11 cellular contexts compared by ENCODE assay signal in genomic region chrX:21996872-21997271, GRCh38. TPM values are rescaled to one million over a fixed set of nuclear protein-coding genes. Genes with fewer than 3 reads are reported as not detected.
DNase-seq lines count a peak whose midpoint lies in the region; ATAC-seq and TF ChIP-seq lines count a peak whose summit lies in the region.
"Had no signal": no experiment of that assay in that cellular context is flagged by ENCODE, and none has a peak within 500 bp of the region (broad histone marks: within the 10 kb centered on the region; RNA-seq: fewer than 3 reads in every experiment).

No MANE protein-coding gene starts in this region.

- no peaks in the 10 kb centered on the region for H3K27me3 ChIP-seq in DND-41 (ENCODE audit: insufficient read depth, low read length, poor library complexity)
- no peaks in the 10 kb centered on the region for H3K27me3 ChIP-seq in WERI-Rb-1 (ENCODE audit: insufficient read depth, low read depth, severe bottlenecking)

- peaks cover 10 to 16% of the 10 kb centered on the region in 2 donors for H3K4me1 Mint-ChIP-seq in natural killer cell treated with Interleukin-12 subunit alpha and Interleukin-12 subunit beta and Interleukin-15 and Interleukin-18, amount 100 ng/mL, for 72 hours (ENCODE audit: low read depth in 2 of 2)

- H3K4me3 Mint-ChIP-seq in natural killer cell treated with Interleukin-12 subunit alpha and Interleukin-12 subunit beta and Interleukin-15 and Interleukin-18, amount 100 ng/mL, for 72 hours, result no peak overlapping the region
- H3K4me3 Mint-ChIP-seq: neural crest cell had no signal

- no peak overlapping the region for H3K4me2 ChIP-seq in DND-41 (ENCODE audit: insufficient read depth, low read length)

- no peaks in the 10 kb centered on the region for H3K79me2 ChIP-seq in DND-41 (ENCODE audit: insufficient read depth, low read length)

- peak overlapping the region; percentile 77 to 89 for H3K27ac Mint-ChIP-seq in natural killer cell treated with Interleukin-12 subunit alpha and Interleukin-12 subunit beta and Interleukin-15 and Interleukin-18, amount 100 ng/mL, for 72 hours

- no peaks in the 10 kb centered on the region for H4K20me1 ChIP-seq in DND-41 (ENCODE audit: insufficient read depth, low read length)

- H3K36me3 Mint-ChIP-seq in natural killer cell treated with Interleukin-12 subunit alpha and Interleukin-12 subunit beta and Interleukin-15 and Interleukin-18, amount 100 ng/mL, for 72 hours, result no peaks in the 10 kb centered on the region

- H3K4me3 ChIP-seq in DND-41 (ENCODE audit: low read depth in 1 of 2, low read length in 2 of 2) (no peak overlapping the region), WERI-Rb-1 (ENCODE audit: low read depth, low read length) (no peak overlapping the region)

- no peak for DNase-seq in DND-41
- peak; percentile 52 for DNase-seq in NCI-H226
- DNase-seq in caudate nucleus (lab: John Stamatoyannopoulos, UW), result peak in 1 of 61 donors; percentile 9
- no peak for DNase-seq in natural killer cell treated with Interleukin-12 subunit alpha and Interleukin-12 subunit beta and Interleukin-15 and Interleukin-18, amount 100 ng/mL, for 72 hours (ENCODE audit: low spot score)
- DNase-seq in WERI-Rb-1, result no peak
- no peak for DNase-seq in superior temporal gyrus (ENCODE audit: extremely low spot score)
- DNase-seq: activated CD8-positive, alpha-beta memory T cell treated with anti-CD3 and anti-CD28 coated beads, Interleukin-2, amount 50 U/mL, for 48 hours; NCI-H82 had no signal

- ATAC-seq in DND-41 (ENCODE audit: insufficient read depth, low read depth) (peak; percentile 56; the same call in 2 of the 3 replicates), GM21447 (IDR thresholded peaks at IDR 0.05; ENCODE audit: unreplicated experiment) (no peak), GM18520 (IDR thresholded peaks at IDR 0.05; ENCODE audit: unreplicated experiment) (no peak)
- ATAC-seq in natural killer cell treated with Interleukin-12 subunit alpha and Interleukin-12 subunit beta and Interleukin-15 and Interleukin-18, amount 100 ng/mL, for 72 hours, result peak; percentile 89 to 91

- peaks cover 20% of the 10 kb centered on the region for H3K36me3 ChIP-seq in DND-41 (ENCODE audit: insufficient read depth, low read length)
- H3K36me3 ChIP-seq in WERI-Rb-1, result peaks cover 3% of the 10 kb centered on the region

- H3K9me3 Mint-ChIP-seq in natural killer cell treated with Interleukin-12 subunit alpha and Interleukin-12 subunit beta and Interleukin-15 and Interleukin-18, amount 100 ng/mL, for 72 hours, result peaks cover 3% of the 10 kb centered on the region

- no peaks in the 10 kb centered on the region for H3K27me3 Mint-ChIP-seq in natural killer cell treated with Interleukin-12 subunit alpha and Interleukin-12 subunit beta and Interleukin-15 and Interleukin-18, amount 100 ng/mL, for 72 hours

- no peaks in the 10 kb centered on the region for H3K9me3 ChIP-seq in DND-41 (ENCODE audit: insufficient read depth, low read length, severe bottlenecking)
- H3K9me3 ChIP-seq in WERI-Rb-1 (ENCODE audit: severe bottlenecking), result no peaks in the 10 kb centered on the region

- H3K9ac ChIP-seq in DND-41 (ENCODE audit: low read depth, low read length), result no peak overlapping the region

- no peak overlapping the region for H3K27ac ChIP-seq in DND-41 (ENCODE audit: low read length)
- peak overlapping the region; percentile 18 for H3K27ac ChIP-seq in caudate nucleus (ENCODE audit: low read depth, low read length)
- no peak overlapping the region for H3K27ac ChIP-seq in WERI-Rb-1

- no peaks in the 10 kb centered on the region for H3K4me1 ChIP-seq in DND-41 (ENCODE audit: insufficient read depth, low read length)

- TF ChIP-seq CTCF in DND-41 (IDR thresholded peaks at IDR 0.05; ENCODE audit: borderline replicate concordance, extremely low read depth, low read length, poor library complexity, severe bottlenecking), result no peak
- TF ChIP-seq CTCF in WERI-Rb-1 (IDR thresholded peaks at IDR 0.05; ENCODE audit: low read depth, low read length), result no peak

- no peak overlapping the region for H2AFZ ChIP-seq in DND-41 (ENCODE audit: low read depth, low read length)

RNA-seq across cellular contexts. Expression of gene PHEX, which starts 35.3 kb away (rescaled TPM):
- under 1 TPM; 0.10 to 0.45 TPM for total RNA-seq in natural killer cell treated with Interleukin-12 subunit alpha and Interleukin-12 subunit beta and Interleukin-15 and Interleukin-18, amount 100 ng/mL, for 72 hours

RNA-seq across cellular contexts. Expression of gene SMS, which starts 56.4 kb away (rescaled TPM):
- 100 to 1,000 TPM; 119 to 127 TPM for total RNA-seq in natural killer cell treated with Interleukin-12 subunit alpha and Interleukin-12 subunit beta and Interleukin-15 and Interleukin-18, amount 100 ng/mL, for 72 hours

Comparison
In these comparisons a context has a peak if more than half of its experiments do, and no peak if none do; other contexts are left out.
1. ATAC-seq: peak in DND-41 (single experiment) and natural killer cell treated with Interleukin-12 subunit alpha and Interleukin-12 subunit beta and Interleukin-15 and Interleukin-18, amount 100 ng/mL, for 72 hours (2 of 2); none in GM21447 (single experiment) and GM18520 (single experiment).